ENCODE assay signal across 8 cellular contexts in the genomic region with DNA sequence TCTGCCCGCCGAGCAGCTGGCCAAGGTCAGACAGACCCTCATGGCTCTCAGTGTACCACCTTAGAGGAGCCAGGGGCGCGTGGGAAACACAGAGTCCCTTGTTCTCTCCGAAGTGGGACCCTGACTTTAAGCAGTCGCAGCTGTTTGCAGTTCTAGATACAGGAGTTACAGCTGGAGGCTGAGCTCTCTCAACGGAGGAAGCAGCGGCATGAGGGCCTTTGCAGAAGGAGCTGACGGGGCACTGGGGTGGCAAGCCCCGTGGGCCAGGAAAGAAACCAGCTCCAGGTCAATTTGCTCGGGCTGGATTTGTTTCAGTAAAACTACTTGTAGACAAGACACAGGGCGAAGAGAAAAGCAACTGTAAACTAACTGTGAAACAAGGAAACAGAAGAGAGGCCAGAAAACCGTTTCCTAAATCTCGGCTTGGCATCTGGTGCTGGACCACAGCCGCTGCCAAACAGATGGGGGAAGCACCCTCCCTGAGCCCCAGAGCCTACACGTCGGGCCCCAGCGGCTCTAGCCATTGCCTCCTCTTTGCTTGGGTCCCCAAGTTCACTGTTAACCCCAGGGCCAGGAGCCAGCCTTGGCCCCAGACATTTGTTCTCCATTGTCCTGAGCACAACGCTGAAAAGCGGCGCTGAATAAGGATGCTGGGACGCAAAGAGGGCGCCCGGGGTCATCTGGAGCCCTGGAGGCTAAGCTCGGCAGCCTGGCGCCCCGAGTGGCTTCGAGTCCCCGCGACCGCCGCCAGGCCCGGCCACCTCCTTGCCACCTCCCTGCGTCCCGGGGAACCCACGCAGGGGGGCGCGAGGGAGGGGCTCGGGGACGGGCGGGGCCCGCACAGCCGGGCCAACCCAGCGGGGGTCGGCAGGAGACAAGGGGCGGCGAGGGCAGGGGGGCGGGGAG. TPM values are rescaled to one million over a fixed set of nuclear protein-coding genes. Genes with fewer than 3 reads are reported as not detected.
DNase-seq lines count a peak whose midpoint lies in the region; ATAC-seq, FAIRE-seq and TF ChIP-seq lines count a peak whose summit lies in the region.

No MANE protein-coding gene starts in this region.

- H3K4me1 ChIP-seq in H1 (replicated peaks in 1 of 4; ENCODE audit: control insufficient read depth in 3 of 4, insufficient read depth in 4 of 4, low read length in 3 of 4) (peaks cover 0 to 16% (median 9%) of the 10 kb centered on the region in 4 experiments; a peak in 6 of 7 replicates), muscle layer of colon (ENCODE audit: insufficient read depth, low read length) (peaks cover 29% of the 10 kb centered on the region)

- peaks cover 7% of the 10 kb centered on the region; the same call in 1 of the 2 replicates for H3K23me2 ChIP-seq in H1 (ENCODE audit: low read depth, low read length)

- no peak overlapping the region for H3K14ac ChIP-seq in H1 (ENCODE audit: insufficient read length)

- peak overlapping the region; percentile 57 for H4K5ac ChIP-seq in H1 (ENCODE audit: insufficient read length, low read depth, low read length)

- H3K36me3 Mint-ChIP-seq in activated CD8-positive, alpha-beta memory T cell treated with anti-CD3 and anti-CD28 coated beads, Interleukin-2, amount 10 ng/mL, durations not matched to agents 7 days and 5 days, result no peaks in the 10 kb centered on the region
- no peaks in the 10 kb centered on the region for H3K36me3 Mint-ChIP-seq in T-cell

- WGBS in H1 (ENCODE audit: extremely low coverage in 1 of 2, insufficient coverage in 1 of 2, insufficient read length in 1 of 2, insufficient replicate concordance in 2 of 2, low coverage in 1 of 2, low lambda C conversion rate in 2 of 2, missing lambda C conversion rate in 1 of 2), 2 experiments, result 46% methylated on average over 33 of the region's 48 CpGs; no CpG with 5 or more reads in 1 of the 2 experiments

- H3K4ac ChIP-seq in H1 (replicated peaks; ENCODE audit: insufficient read length, low read depth, low read length), result peak overlapping the region; percentile 85

- H3K18ac ChIP-seq in H1 (ENCODE audit: extremely low read depth, low read length), result peak overlapping the region; percentile 36

- TF ChIP-seq POLR2A in H1 (IDR thresholded peaks at IDR 0.05; ENCODE audit: control extremely low read depth in 1 of 2, low read depth in 2 of 2, low read length in 2 of 2), result no peak

- peak overlapping the region; percentile 44; the same call in 1 of the 2 replicates for H2BK5ac ChIP-seq in H1 (ENCODE audit: low read depth, low read length)

- H3K4me1 Mint-ChIP-seq in activated CD8-positive, alpha-beta memory T cell treated with anti-CD3 and anti-CD28 coated beads, Interleukin-2, amount 10 ng/mL, durations not matched to agents 7 days and 5 days, result peaks cover 30% of the 10 kb centered on the region
- H3K4me1 Mint-ChIP-seq in T-cell, result peaks cover 14 to 26% (median 18%) of the 10 kb centered on the region in 3 donors

- H4K8ac ChIP-seq in H1 (ENCODE audit: extremely low read depth, insufficient read depth, low read length), result peak overlapping the region; percentile 62

- H2BK20ac ChIP-seq in H1 (ENCODE audit: low read length), result no peak overlapping the region

- H2BK12ac ChIP-seq in H1 (ENCODE audit: low read depth, low read length), result peak overlapping the region; percentile 62; the same call in 1 of the 2 replicates

- H3K27me3 Mint-ChIP-seq in activated CD8-positive, alpha-beta memory T cell treated with anti-CD3 and anti-CD28 coated beads, Interleukin-2, amount 10 ng/mL, durations not matched to agents 7 days and 5 days, result no peaks in the 10 kb centered on the region
- no peaks in the 10 kb centered on the region for H3K27me3 Mint-ChIP-seq in T-cell

- ATAC-seq in activated CD8-positive, alpha-beta memory T cell treated with anti-CD3 and anti-CD28 coated beads, Interleukin-2, amount 10 ng/mL, durations not matched to agents 7 days and 5 days, result peak; percentile 36
- ATAC-seq in HG03139 (IDR thresholded peaks at IDR 0.05; ENCODE audit: unreplicated experiment) (peak; percentile 4), T-cell (replicated peaks in 1 of 4) (peak; percentile 14 to 36 (median 30)), GM21526 (IDR thresholded peaks at IDR 0.05; ENCODE audit: low FRiP score, unreplicated experiment) (no peak)

- POLR2A ChIA-PET in T-cell (lab: Charles Lee) (interaction anchor here (0.6 to 1.6 kb wide), 4 partner anchors 13 to 248 kb away, joined by 3 to 6 read pairs (median 4); a partner anchor contains a TSS), H1 (lab: Charles Lee; ENCODE audit: partially characterized antibody) (interaction anchor here (0.6 to 1.2 kb wide), 6 partner anchors 8 to 97 kb away, joined by 3 to 4 read pairs (median 4); no protein-coding TSS in a partner anchor)

- H3K4me3 Mint-ChIP-seq in activated CD8-positive, alpha-beta memory T cell treated with anti-CD3 and anti-CD28 coated beads, Interleukin-2, amount 10 ng/mL, durations not matched to agents 7 days and 5 days, result peak overlapping the region; percentile 55
- peak overlapping the region; percentile 74 to 80 (median 79) for H3K4me3 Mint-ChIP-seq in T-cell

- H3K27ac Mint-ChIP-seq in activated CD8-positive, alpha-beta memory T cell treated with anti-CD3 and anti-CD28 coated beads, Interleukin-2, amount 10 ng/mL, durations not matched to agents 7 days and 5 days, result peak overlapping the region; percentile 62
- H3K27ac Mint-ChIP-seq in T-cell, result peak overlapping the region; percentile 86 to 91

- peak overlapping the region; percentile 81 for H4K91ac ChIP-seq in H1 (replicated peaks; ENCODE audit: insufficient read length, low read length)

- no peak for TF ChIP-seq RAD21 in H1 (IDR thresholded peaks at IDR 0.05 in 1 of 2, conservative IDR thresholded peaks at IDR 0.05 in 1 of 2; ENCODE audit: low read depth in 2 of 2, low read length in 2 of 2)

- H3K27me3 ChIP-seq in H1 (replicated peaks in 1 of 4; ENCODE audit: control insufficient read depth in 3 of 4, extremely low read depth in 1 of 4, insufficient read depth in 3 of 4, low read length in 3 of 4) (peaks cover 0 to 4% (median 0%) of the 10 kb centered on the region in 4 experiments; a peak in 1 of 7 replicates), muscle layer of colon (ENCODE audit: control insufficient read depth in 1 of 2, insufficient read depth in 2 of 2, low read length in 2 of 2) (no peaks in the 10 kb centered on the region)

- peak overlapping the region; percentile 43; the same call in 1 of the 2 replicates for H2AFZ ChIP-seq in H1 (ENCODE audit: low read length)

- peak overlapping the region; percentile 33; the same call in 1 of the 2 replicates for H2AK5ac ChIP-seq in H1 (ENCODE audit: low read depth, low read length)

- peak overlapping the region; percentile 46 to 66 for H3K4me2 ChIP-seq in H1 (ENCODE audit: insufficient read depth in 1 of 2, low read depth in 2 of 2, low read length in 2 of 2)

- no peaks in the 10 kb centered on the region for H3K9me3 ChIP-seq in H1 (ENCODE audit: insufficient read depth in 2 of 2, low read depth in 1 of 2, low read length in 1 of 2)
- no peaks in the 10 kb centered on the region for H3K9me3 ChIP-seq in muscle layer of colon (ENCODE audit: low read length)

- CTCF ChIA-PET in activated CD8-positive, alpha-beta memory T cell treated with anti-CD3 and anti-CD28 coated beads, Interleukin-2, amount 10 ng/mL, durations not matched to agents 7 days and 5 days (lab: Charles Lee), result interaction anchor here (0.8 to 2.3 kb wide), 6 partner anchors 8 to 223 kb away, joined by 3 to 13 read pairs (median 4); a partner anchor contains a TSS
- CTCF ChIA-PET in T-cell (lab: Charles Lee), result interaction anchor here in 1 of 2 donors (1.8 kb wide), 1 partner anchor 13 kb away, joined by 8 read pairs; a partner anchor contains a TSS
- CTCF ChIA-PET in H1 (lab: Charles Lee; ENCODE audit: partially characterized antibody), result interaction anchor here (0.8 to 1.5 kb wide), 6 partner anchors 12 to 177 kb away, joined by 3 to 4 read pairs (median 3); a partner anchor contains a TSS

- H2BK15ac ChIP-seq in H1 (ENCODE audit: low read length), result peak overlapping the region; percentile 97; the same call in 1 of the 2 replicates

- TF ChIP-seq CTCF in H1 (IDR thresholded peaks at IDR 0.05; ENCODE audit: control extremely low read depth in 1 of 3, insufficient read depth in 1 of 3, low read depth in 1 of 3, low read length in 3 of 3), result no peak

- H3K36me3 ChIP-seq in H1 (ENCODE audit: control insufficient read depth in 2 of 4, insufficient read depth in 4 of 4, low read length in 3 of 4) (no peaks in the 10 kb centered on the region), muscle layer of colon (ENCODE audit: insufficient read depth, low read length) (no peaks in the 10 kb centered on the region)

- TF ChIP-seq EP300 in H1 (IDR thresholded peaks at IDR 0.05; ENCODE audit: borderline replicate concordance in 1 of 2, low read depth in 2 of 2, low read length in 2 of 2), result no peak

- no peak for DNase-seq in activated CD8-positive, alpha-beta memory T cell treated with anti-CD3 and anti-CD28 coated beads, Interleukin-2, amount 10 ng/mL, durations not matched to agents 7 days and 5 days
- no peak for DNase-seq in activated CD8-positive, alpha-beta memory T cell treated with anti-CD3 and anti-CD28 coated beads for 24 hours
- DNase-seq in T-cell (peak in 5 of 34 experiments; percentile 16 to 32 (median 22)), H1 (ENCODE audit: low read depth in 1 of 2, low spot score in 2 of 2) (peak in 1 of 2 experiments; percentile 78), A172 (ENCODE audit: low spot score) (no peak)

- peaks cover 7 to 24% of the 10 kb centered on the region in 2 experiments for H4K20me1 ChIP-seq in H1 (replicated peaks in 1 of 2; ENCODE audit: control insufficient read depth in 1 of 2, insufficient read depth in 2 of 2, low read length in 2 of 2)

- H3K79me1 ChIP-seq in H1 (ENCODE audit: low read depth, low read length), result peaks cover 16% of the 10 kb centered on the region

- H3K9ac ChIP-seq in H1 (replicated peaks in 1 of 4; ENCODE audit: extremely low read depth in 1 of 4, low read depth in 3 of 4, low read length in 3 of 4) (no peak overlapping the region), muscle layer of colon (ENCODE audit: low read length) (peak overlapping the region; percentile 44)

- H3K56ac ChIP-seq in H1 (replicated peaks; ENCODE audit: insufficient read length, low read depth, low read length), result no peak overlapping the region

- peaks cover 7 to 28% of the 10 kb centered on the region in 2 experiments; a peak in 3 of 4 replicates for H3K79me2 ChIP-seq in H1 (ENCODE audit: control insufficient read depth in 1 of 2, insufficient read depth in 2 of 2, low read length in 2 of 2)

- H3K23ac ChIP-seq in H1 (ENCODE audit: insufficient read length), result no peak overlapping the region

- FAIRE-seq in H1 (lab: Jason Lieb, UNC), result no peak

- peak overlapping the region; percentile 27 to 62 (median 48); a peak in 6 of 8 replicates for H3K4me3 ChIP-seq in H1 (ENCODE audit: extremely low read depth in 1 of 4, insufficient read depth in 2 of 4, low read depth in 3 of 4, low read length in 4 of 4)
- H3K4me3 ChIP-seq in muscle layer of colon (ENCODE audit: low read depth in 1 of 2, low read length in 2 of 2), result peak overlapping the region; percentile 50 to 52

- H3K27ac ChIP-seq in H1 (ENCODE audit: low read depth, low read length), result no peak overlapping the region
- H3K27ac ChIP-seq in muscle layer of colon (ENCODE audit: low read depth, low read length), result peak overlapping the region; percentile 62

- H3K9me3 Mint-ChIP-seq in activated CD8-positive, alpha-beta memory T cell treated with anti-CD3 and anti-CD28 coated beads, Interleukin-2, amount 10 ng/mL, durations not matched to agents 7 days and 5 days (ENCODE audit: low read depth), result no peaks in the 10 kb centered on the region
- no peaks in the 10 kb centered on the region for H3K9me3 Mint-ChIP-seq in T-cell

- H2BK120ac ChIP-seq in H1 (replicated peaks; ENCODE audit: low read depth, low read length), result no peak overlapping the region

RNA-seq across cellular contexts. Expression of a gene that starts 0.9 kb away (rescaled TPM):
- total RNA-seq in activated CD8-positive, alpha-beta memory T cell treated with anti-CD3 and anti-CD28 coated beads, Interleukin-2, amount 10 ng/mL, durations not matched to agents 7 days and 5 days, result 10 to 100 TPM; 27.8 to 40.2 TPM
- total RNA-seq in T-cell, result 10 to 100 TPM; 70.9 to 86.9 (median 78.0) TPM
- 62.3 and 62.8 TPM in 2 replicates for total RNA-seq in H1 (2021; fragmentation: NEBNext Ultra II Directional; extraction: Animal tissue kit (Norgen Biotek cat#: 25700))
- 38.0 and 65.4 TPM in 2 replicates for polyA plus RNA-seq in H1 (2011; rRNA removed)
- 57.3 TPM for polyA plus RNA-seq in H1 (2011; cell fraction: cytosol; rRNA removed)
- polyA plus RNA-seq in H1 (2011; cell fraction: nucleus; rRNA removed), result 306 TPM
- polyA plus RNA-seq in H1 (2012, experiment 1 of 2), result 54.5 to 72.8 TPM (median 68.7 TPM) in 4 replicates
- 42.3 TPM for polyA plus RNA-seq in H1 (2012, experiment 2 of 2)
- polyA plus RNA-seq in H1 (2013, experiment 1 of 2), result 35.8 TPM
- 33.2 TPM for polyA plus RNA-seq in H1 (2013, experiment 2 of 2)
- 28.2 and 33.0 TPM in 2 replicates for polyA minus RNA-seq in H1 (2011; rRNA and poly(A)+ RNA removed)
- 49.0 TPM for polyA minus RNA-seq in H1 (2011; cell fraction: cytosol; rRNA and poly(A)+ RNA removed)
- polyA minus RNA-seq in H1 (2011; cell fraction: nucleus; rRNA and poly(A)+ RNA removed), result 88.7 TPM
- 29.8 and 35.9 TPM in 2 replicates for total RNA-seq in A172 (2014; rRNA removed; shearing (Covaris generic))

RNA-seq across cellular contexts. Expression of a gene that starts 12.8 kb away (rescaled TPM):
- 10 to 100 TPM; 32.2 to 51.8 TPM for total RNA-seq in activated CD8-positive, alpha-beta memory T cell treated with anti-CD3 and anti-CD28 coated beads, Interleukin-2, amount 10 ng/mL, durations not matched to agents 7 days and 5 days
- total RNA-seq in T-cell, result 10 to 100 TPM; 57.7 to 70.5 (median 66.5) TPM
- 18.3 and 18.5 TPM in 2 replicates for total RNA-seq in H1 (2021; fragmentation: NEBNext Ultra II Directional; extraction: Animal tissue kit (Norgen Biotek cat#: 25700))
- polyA plus RNA-seq in H1 (2011; rRNA removed), result 7.7 and 12.5 TPM in 2 replicates
- polyA plus RNA-seq in H1 (2011; cell fraction: cytosol; rRNA removed), result 11.1 TPM
- polyA plus RNA-seq in H1 (2011; cell fraction: nucleus; rRNA removed), result 32.8 TPM
- 11.4 to 15.6 TPM (median 13.1 TPM) in 4 replicates for polyA plus RNA-seq in H1 (2012, experiment 1 of 2)
- 7.8 TPM for polyA plus RNA-seq in H1 (2012, experiment 2 of 2)
- polyA plus RNA-seq in H1 (2013, experiment 1 of 2), result 9.6 TPM
- 8.4 TPM for polyA plus RNA-seq in H1 (2013, experiment 2 of 2)
- polyA minus RNA-seq in H1 (2011; rRNA and poly(A)+ RNA removed), result 10.3 and 11.4 TPM in 2 replicates
- 15.4 TPM for polyA minus RNA-seq in H1 (2011; cell fraction: cytosol; rRNA and poly(A)+ RNA removed)
- 35.1 TPM for polyA minus RNA-seq in H1 (2011; cell fraction: nucleus; rRNA and poly(A)+ RNA removed)
- 12.0 and 16.2 TPM in 2 replicates for total RNA-seq in A172 (2014; rRNA removed; shearing (Covaris generic))
